In the genomic region with DNA sequence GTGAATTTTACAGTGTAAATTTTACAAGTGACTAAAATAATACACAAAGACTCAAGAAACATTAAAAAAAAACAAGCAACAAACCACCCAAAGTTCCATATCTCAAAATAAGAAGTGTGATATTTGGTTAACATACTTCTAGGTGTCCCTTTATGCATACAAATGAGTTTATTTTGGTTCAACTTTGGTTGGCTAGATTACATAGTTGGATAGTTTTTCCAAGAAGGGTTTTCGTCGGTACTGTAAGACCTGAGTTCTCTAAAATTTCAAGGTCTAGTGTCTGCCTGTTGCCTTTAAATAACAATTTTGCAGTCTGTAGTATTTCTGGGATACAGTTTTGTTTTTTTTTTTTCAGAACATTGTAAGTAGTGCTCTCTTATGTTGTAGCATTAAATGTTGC, we compare ENCODE assay signal across 32 cellular contexts.
"Had no signal": no experiment of that assay in that cellular context is flagged by ENCODE, and none has a peak within 500 bp of the region (broad histone marks: within the 10 kb centered on the region; RNA-seq: fewer than 3 reads in every experiment).

No MANE protein-coding gene starts in this region.

- H3K4me1 ChIP-seq: body of pancreas, breast epithelium, SJSA1 had no signal

- H3K4me3 ChIP-seq: adrenal gland, body of pancreas, breast epithelium, MG63, PC-9, SJSA1 had no signal

- H3K4me3 Mint-ChIP-seq: activated CD4-positive, alpha-beta memory T cell treated with anti-CD3 and anti-CD28 coated beads for 36 hours; activated CD4-positive, alpha-beta T cell treated with anti-CD3 and anti-CD28 coated beads for 36 hours; activated naive CD4-positive, alpha-beta T cell treated with anti-CD3 and anti-CD28 coated beads for 36 hours; activated T-helper 1 cell treated with anti-CD3 and anti-CD28 coated beads, Interleukin-12 subunit alpha, Interleukin-12 subunit beta, Interleukin-2, Interleukin-4 antibody, amounts not matched to agents 30 ng/mL and 10 ng/mL and 1 ng/mL, durations not matched to agents 14 hours and 24 hours and 36 hours; IgD-negative memory B cell; T-helper 1 cell treated with Interleukin-12 subunit alpha and Interleukin-12 subunit beta and Interleukin-4 antibody, amounts not matched to agents 30 μg/mL and 1 μg/mL, for 36 hours had no signal

- H3K27me3 Mint-ChIP-seq: activated CD4-positive, alpha-beta memory T cell treated with anti-CD3 and anti-CD28 coated beads for 36 hours; activated CD4-positive, alpha-beta T cell treated with anti-CD3 and anti-CD28 coated beads for 36 hours; IgD-negative memory B cell had no signal

- ATAC-seq: activated CD4-positive, CD25-positive, alpha-beta regulatory T cell treated with anti-CD3 and anti-CD28 coated beads, Interleukin-2, amount 50 U/mL, for 24 hours; body of pancreas had no signal

- H3K9me3 Mint-ChIP-seq: activated CD4-positive, alpha-beta memory T cell treated with anti-CD3 and anti-CD28 coated beads for 36 hours; activated naive CD4-positive, alpha-beta T cell treated with anti-CD3 and anti-CD28 coated beads for 36 hours; activated naive CD4-positive, alpha-beta T cell treated with anti-CD3 and anti-CD28 coated beads, Interleukin-2, amount 50 U/mL, for 72 hours; IgD-negative memory B cell had no signal

- H3K27me3 ChIP-seq: adrenal gland, body of pancreas, breast epithelium, MG63, SJSA1 had no signal

- H3K9me3 ChIP-seq: adrenal gland, body of pancreas, breast epithelium, MG63, SJSA1, SK-N-SH had no signal

- H3K27ac Mint-ChIP-seq: activated CD4-positive, alpha-beta memory T cell treated with anti-CD3 and anti-CD28 coated beads for 36 hours; activated CD4-positive, alpha-beta T cell treated with anti-CD3 and anti-CD28 coated beads for 36 hours; activated naive CD4-positive, alpha-beta T cell treated with anti-CD3 and anti-CD28 coated beads for 36 hours; activated naive CD4-positive, alpha-beta T cell treated with anti-CD3 and anti-CD28 coated beads, Interleukin-2, amount 50 U/mL, for 72 hours; IgD-negative memory B cell; T-helper 1 cell treated with Interleukin-12 subunit alpha and Interleukin-12 subunit beta and Interleukin-4 antibody, amounts not matched to agents 30 μg/mL and 1 μg/mL, for 36 hours had no signal

- DNase-seq: activated CD4-positive, alpha-beta T cell treated with anti-CD3 and anti-CD28 coated beads for 36 hours; activated CD4-positive, alpha-beta T cell treated with anti-CD3 and anti-CD28 coated beads, Interleukin-2, amount 50 U/mL, for 1 hour; activated CD8-positive, alpha-beta memory T cell treated with anti-CD3 and anti-CD28 coated beads, Interleukin-2, amount 50 U/mL, for 4 hours; activated gamma-delta T cell treated with Interleukin-2 at 50 U/mL for 16 hours; activated naive CD4-positive, alpha-beta T cell treated with anti-CD3 and anti-CD28 coated beads for 36 hours; activated T-cell treated with anti-CD3 and anti-CD28 coated beads for 4 hours; adrenal gland; body of pancreas; Kasumi-1; KG1; MG63; NCI-H1048; NCI-H1105 treated with DMSO at 0.1 percent for 48 hours; NCI-H1436; NCI-H1694; NCI-H2029; NCI-H345; NCI-H526; NCI-H748 treated with DMSO at 0.1 percent for 48 hours; NK-92 treated with Interleukin-12 subunit alpha and Interleukin-12 subunit beta, amount 100 ng/mL, for 24 hours; PC-9; Right ventricle myocardium superior; SK-N-SH had no signal

- H3K36me3 ChIP-seq: adrenal gland, breast epithelium, MG63, SJSA1 had no signal

- H3K27ac ChIP-seq: adrenal gland, body of pancreas, breast epithelium, PC-9, RWPE1, SJSA1 had no signal

- H3K36me3 Mint-ChIP-seq: activated CD4-positive, alpha-beta memory T cell treated with anti-CD3 and anti-CD28 coated beads for 36 hours; activated naive CD4-positive, alpha-beta T cell treated with anti-CD3 and anti-CD28 coated beads, Interleukin-2, amount 50 U/mL, for 72 hours had no signal
